ENCODE assay signal across 8 cellular contexts in genomic region chr5:171386861-171387254, GRCh38. TPM values are rescaled to one million over a fixed set of nuclear protein-coding genes. Genes with fewer than 3 reads are reported as not detected.
DNase-seq lines count a peak whose midpoint lies in the region; ATAC-seq and TF ChIP-seq lines count a peak whose summit lies in the region.

No MANE protein-coding gene starts in this region.

- peaks cover 34% of the 10 kb centered on the region for H4K20me1 ChIP-seq in GM23338 (replicated peaks; ENCODE audit: insufficient read depth)

- H3K9ac ChIP-seq in iPS-18a (ENCODE audit: low read length) (peak overlapping the region; percentile 99), subcutaneous abdominal adipose tissue (ENCODE audit: low read length in 5 of 5) (peak overlapping the region; percentile 60 to 94 (median 81))

- intact Hi-C loops in activated T-helper 1 cell treated with anti-CD3 and anti-CD28 coated beads, Interleukin-12 subunit alpha, Interleukin-12 subunit beta, Interleukin-2, Interleukin-4 antibody, amounts not matched to agents 30 ng/mL and 10 ng/mL and 1 ng/mL, durations not matched to agents 14 hours and 24 hours and 36 hours (cut with micrococcal nuclease): loop anchor here (1.0 to 5.0 kb wide), 11 partner anchors 520 to 1940 kb away; partner anchors contain the start of genes ATP6V0E1, BNIP1, CREBRF and FBXW11

- H3K36me3 ChIP-seq in GM23338 (ENCODE audit: insufficient read depth) (peaks cover 33% of the 10 kb centered on the region), iPS-18a (ENCODE audit: control insufficient read depth, low read depth, low read length) (peaks cover 32% of the 10 kb centered on the region), subcutaneous abdominal adipose tissue (ENCODE audit: control insufficient read depth in 5 of 5, insufficient read depth in 5 of 5, low read length in 5 of 5) (peaks cover 6 to 11% (median 8%) of the 10 kb centered on the region in 5 donors)

- H3K9me3 Mint-ChIP-seq in GM23338: peaks cover 16% of the 10 kb centered on the region
- no peaks in the 10 kb centered on the region for H3K9me3 Mint-ChIP-seq in activated T-helper 1 cell treated with anti-CD3 and anti-CD28 coated beads, Interleukin-12 subunit alpha, Interleukin-12 subunit beta, Interleukin-2, Interleukin-4 antibody, amounts not matched to agents 30 ng/mL and 10 ng/mL and 1 ng/mL, durations not matched to agents 14 hours and 24 hours and 36 hours

- H3K27ac Mint-ChIP-seq in GM23338: peak overlapping the region; percentile 100
- peak overlapping the region; percentile 98 for H3K27ac Mint-ChIP-seq in activated T-helper 1 cell treated with anti-CD3 and anti-CD28 coated beads, Interleukin-12 subunit alpha, Interleukin-12 subunit beta, Interleukin-2, Interleukin-4 antibody, amounts not matched to agents 30 ng/mL and 10 ng/mL and 1 ng/mL, durations not matched to agents 14 hours and 24 hours and 36 hours

- no peak for TF ChIP-seq CTCF in AG09309 (IDR thresholded peaks at IDR 0.05; ENCODE audit: control insufficient read depth, insufficient read depth, low read depth, low read length, missing control alignments)
- TF ChIP-seq CTCF in GM23338 (conservative IDR thresholded peaks at IDR 0.05; ENCODE audit: low read depth in 2 of 2): no peak

- H3K27ac ChIP-seq in GM23338 (ENCODE audit: low read depth): peak overlapping the region; percentile 98
- peak overlapping the region; percentile 98 for H3K27ac ChIP-seq in iPS-18a (ENCODE audit: low read length)
- peak overlapping the region; percentile 76 for H3K27ac ChIP-seq in subcutaneous abdominal adipose tissue (ENCODE audit: low read depth, low read length)

- no peaks in the 10 kb centered on the region for H3K9me3 ChIP-seq in iPS-18a (ENCODE audit: control insufficient read depth, low read depth, low read length)
- H3K9me3 ChIP-seq in subcutaneous abdominal adipose tissue (ENCODE audit: control insufficient read depth in 5 of 5, low read length in 5 of 5): no peaks in the 10 kb centered on the region

- peak overlapping the region; percentile 78; the same call in 1 of the 2 replicates for H2AFZ ChIP-seq in GM23338

- peak overlapping the region; percentile 100 for H3K4me3 Mint-ChIP-seq in GM23338
- peak overlapping the region; percentile 97 for H3K4me3 Mint-ChIP-seq in activated T-helper 1 cell treated with anti-CD3 and anti-CD28 coated beads, Interleukin-12 subunit alpha, Interleukin-12 subunit beta, Interleukin-2, Interleukin-4 antibody, amounts not matched to agents 30 ng/mL and 10 ng/mL and 1 ng/mL, durations not matched to agents 14 hours and 24 hours and 36 hours

- peak overlapping the region; percentile 86 for H3K4me2 ChIP-seq in GM23338

- H3K9me2 ChIP-seq in GM23338 (ENCODE audit: insufficient read depth): no peaks in the 10 kb centered on the region

- peaks cover 43% of the 10 kb centered on the region for H3K79me2 ChIP-seq in GM23338 (replicated peaks; ENCODE audit: insufficient read depth)

- no peak for DNase-seq in AG09309 (ENCODE audit: low read depth)
- DNase-seq in GM23338 (ENCODE audit: low spot score): peak; percentile 65
- DNase-seq in activated T-helper 1 cell treated with anti-CD3 and anti-CD28 coated beads, Interleukin-12 subunit alpha, Interleukin-12 subunit beta, Interleukin-2, Interleukin-4 antibody, amounts not matched to agents 30 ng/mL and 10 ng/mL and 1 ng/mL, durations not matched to agents 14 hours and 24 hours and 36 hours (ENCODE audit: low spot score): no peak
- no peak for DNase-seq in SW480 (ENCODE audit: low spot score)

- peaks cover 26% of the 10 kb centered on the region for H3K27me3 Mint-ChIP-seq in GM23338 (ENCODE audit: insufficient read depth, low read depth, poor library complexity)
- H3K27me3 Mint-ChIP-seq in activated T-helper 1 cell treated with anti-CD3 and anti-CD28 coated beads, Interleukin-12 subunit alpha, Interleukin-12 subunit beta, Interleukin-2, Interleukin-4 antibody, amounts not matched to agents 30 ng/mL and 10 ng/mL and 1 ng/mL, durations not matched to agents 14 hours and 24 hours and 36 hours (ENCODE audit: insufficient read depth): peaks cover 8% of the 10 kb centered on the region

- peaks cover 44% of the 10 kb centered on the region for H3K36me3 Mint-ChIP-seq in GM23338 (ENCODE audit: low read depth)
- H3K36me3 Mint-ChIP-seq in activated T-helper 1 cell treated with anti-CD3 and anti-CD28 coated beads, Interleukin-12 subunit alpha, Interleukin-12 subunit beta, Interleukin-2, Interleukin-4 antibody, amounts not matched to agents 30 ng/mL and 10 ng/mL and 1 ng/mL, durations not matched to agents 14 hours and 24 hours and 36 hours (ENCODE audit: low read depth): peaks cover 36% of the 10 kb centered on the region

- H3K27me3 ChIP-seq in GM23338 (ENCODE audit: insufficient read depth): no peaks in the 10 kb centered on the region
- H3K27me3 ChIP-seq in iPS-18a (ENCODE audit: control insufficient read depth, insufficient read depth, low read length): no peaks in the 10 kb centered on the region
- no peaks in the 10 kb centered on the region for H3K27me3 ChIP-seq in subcutaneous abdominal adipose tissue (ENCODE audit: control insufficient read depth in 5 of 5, insufficient read depth in 4 of 5, low read length in 5 of 5)

- H3K4me1 ChIP-seq in GM23338 (ENCODE audit: insufficient read depth): peaks cover 15% of the 10 kb centered on the region
- H3K4me1 ChIP-seq in iPS-18a (ENCODE audit: control insufficient read depth, low read depth, low read length): peaks cover 12% of the 10 kb centered on the region
- H3K4me1 ChIP-seq in subcutaneous abdominal adipose tissue (ENCODE audit: control insufficient read depth in 5 of 5, insufficient read depth in 5 of 5, low read length in 5 of 5): peaks cover 0 to 42% (median 31%) of the 10 kb centered on the region in 5 donors

- peak; percentile 9 for ATAC-seq in GM23338
- no peak for ATAC-seq in HG02973 (IDR thresholded peaks at IDR 0.05; ENCODE audit: unreplicated experiment)
- no peak for ATAC-seq in HG02678 (IDR thresholded peaks at IDR 0.05; ENCODE audit: unreplicated experiment)

- H3K4me1 Mint-ChIP-seq in GM23338: peaks cover 10% of the 10 kb centered on the region
- H3K4me1 Mint-ChIP-seq in activated T-helper 1 cell treated with anti-CD3 and anti-CD28 coated beads, Interleukin-12 subunit alpha, Interleukin-12 subunit beta, Interleukin-2, Interleukin-4 antibody, amounts not matched to agents 30 ng/mL and 10 ng/mL and 1 ng/mL, durations not matched to agents 14 hours and 24 hours and 36 hours (ENCODE audit: low read depth): peaks cover 39% of the 10 kb centered on the region

- peak overlapping the region; percentile 100 for H3K4me3 ChIP-seq in AG09309 (ENCODE audit: control insufficient read depth, low read depth, low read length)
- peak overlapping the region; percentile 88 for H3K4me3 ChIP-seq in GM23338
- peak overlapping the region; percentile 89 for H3K4me3 ChIP-seq in iPS-18a (ENCODE audit: low read length)
- peak overlapping the region; percentile 72 to 94 (median 93) for H3K4me3 ChIP-seq in subcutaneous abdominal adipose tissue (ENCODE audit: low read depth in 1 of 5, low read length in 5 of 5)

- peaks cover 7% of the 10 kb centered on the region; the same call in 1 of the 2 replicates for H3F3A ChIP-seq in GM23338 (replicated peaks; ENCODE audit: low read depth)

TF ChIP-seq in GM23338, 12 proteins besides CTCF, POLR2A, EP300 and RAD21 (continues in another document):
- TF ChIP-seq POLR2AphosphoS5 (IDR thresholded peaks at IDR 0.05; ENCODE audit: low read depth): no peak
- no peak for TF ChIP-seq EZH2phosphoT487 (IDR thresholded peaks at IDR 0.05; ENCODE audit: unreplicated experiment)
- TF ChIP-seq NANOG (IDR thresholded peaks at IDR 0.05; ENCODE audit: borderline replicate concordance): no peak
- no peak for TF ChIP-seq ZNF114 (CRISPR knock-in tag; IDR thresholded peaks at IDR 0.05)
- TF ChIP-seq JUNB (IDR thresholded peaks at IDR 0.05; ENCODE audit: unreplicated experiment): no peak
- no peak for TF ChIP-seq ZNF331 (CRISPR knock-in tag; IDR thresholded peaks at IDR 0.05; ENCODE audit: low read depth)
- TF ChIP-seq REST (IDR thresholded peaks at IDR 0.05; ENCODE audit: unreplicated experiment): no peak

RNA-seq across cellular contexts. Expression of gene NPM1, which starts 0.8 kb away (rescaled TPM):
- 2,727 and 5,242 TPM in 2 replicates for total RNA-seq in GM23338 (2014; rRNA removed; shearing (Covaris generic))
- polyA plus RNA-seq in GM23338 (2016; fragmentation: Nextera tagmentation; extraction: Ambion mirVana): 3,739 and 3,980 TPM in 2 replicates
- 2,729 and 2,809 TPM in 2 replicates for total RNA-seq in activated T-helper 1 cell treated with anti-CD3 and anti-CD28 coated beads, Interleukin-12 subunit alpha, Interleukin-12 subunit beta, Interleukin-2, Interleukin-4 antibody, amounts not matched to agents 30 ng/mL and 10 ng/mL and 1 ng/mL, durations not matched to agents 14 hours and 24 hours and 36 hours

RNA-seq across cellular contexts. Expression of gene FGF18, which starts 32.6 kb away (rescaled TPM):
- 0.56 TPM in 1 of 2 replicates, not detected in the other for total RNA-seq in GM23338 (2014; rRNA removed; shearing (Covaris generic))
- polyA plus RNA-seq in GM23338 (2016; fragmentation: Nextera tagmentation; extraction: Ambion mirVana): 0.75 and 0.86 TPM in 2 replicates
- total RNA-seq in activated T-helper 1 cell treated with anti-CD3 and anti-CD28 coated beads, Interleukin-12 subunit alpha, Interleukin-12 subunit beta, Interleukin-2, Interleukin-4 antibody, amounts not matched to agents 30 ng/mL and 10 ng/mL and 1 ng/mL, durations not matched to agents 14 hours and 24 hours and 36 hours: 0.17 and 0.21 TPM in 2 replicates
